ENCODE assay signal across 12 cellular contexts in the genomic region with DNA sequence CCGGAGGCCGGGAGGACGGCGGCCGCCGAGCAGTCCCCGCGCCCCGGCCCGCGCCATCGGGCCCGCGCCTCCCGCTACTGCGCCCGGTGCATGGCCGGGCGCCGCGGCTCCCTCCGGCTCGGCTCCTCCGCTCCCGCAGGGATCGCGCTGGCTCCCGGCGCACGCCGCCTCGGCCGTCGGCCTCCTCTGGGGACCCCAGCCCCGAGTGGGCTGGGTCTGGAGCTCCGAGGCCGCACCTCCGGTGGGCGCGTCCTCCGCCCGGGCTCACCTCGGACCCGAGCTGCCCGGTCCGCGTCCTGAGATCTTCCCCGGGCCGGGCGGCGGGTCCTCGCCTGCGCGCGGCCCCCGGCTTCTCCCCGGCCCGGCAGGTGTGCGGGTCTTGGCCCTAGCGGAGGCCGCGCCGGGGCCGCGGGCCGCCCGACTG. TPM values are rescaled to one million over a fixed set of nuclear protein-coding genes. Genes with fewer than 3 reads are reported as not detected.
DNase-seq lines count a peak whose midpoint lies in the region; ATAC-seq and TF ChIP-seq lines count a peak whose summit lies in the region.
"Had no signal": no experiment of that assay in that cellular context is flagged by ENCODE, and none has a peak within 500 bp of the region (broad histone marks: within the 10 kb centered on the region; RNA-seq: fewer than 3 reads in every experiment).

No MANE protein-coding gene starts in this region.

- H4K91ac ChIP-seq in trophoblast cell (ENCODE audit: low read depth, low read length), result no peak overlapping the region

- no peak overlapping the region for H3K14ac ChIP-seq in trophoblast cell (ENCODE audit: low read length)

- H3K27me3 ChIP-seq in HL-60 (ENCODE audit: insufficient read depth, poor library complexity, severe bottlenecking) (peaks cover 65% of the 10 kb centered on the region), trophoblast cell (ENCODE audit: insufficient read depth, low read length) (peaks cover 81% of the 10 kb centered on the region)

- ATAC-seq in HG03175 (IDR thresholded peaks at IDR 0.05; ENCODE audit: unreplicated experiment) (no peak), GM18519 (IDR thresholded peaks at IDR 0.05; ENCODE audit: low FRiP score, unreplicated experiment) (no peak), GM18873 (IDR thresholded peaks at IDR 0.05; ENCODE audit: low FRiP score, unreplicated experiment) (no peak)

- no peak overlapping the region for H2AFZ ChIP-seq in trophoblast cell (ENCODE audit: insufficient read depth, low read length, poor library complexity)

- H2AK5ac ChIP-seq in trophoblast cell (ENCODE audit: low read length), result no peak overlapping the region

- H3K9me3 Mint-ChIP-seq in activated T-helper 2 cell treated with anti-CD3 and anti-CD28 coated beads, Interferon-gamma antibody, Interleukin-2, Interleukin-4, amounts not matched to agents 10 μg/mL and 5 μg/mL and 100 μg/mL, durations not matched to agents 14 hours and 24 hours and 36 hours, result no peaks in the 10 kb centered on the region
- H3K9me3 Mint-ChIP-seq: naive B cell had no signal

- H3K27ac ChIP-seq in HL-60 (replicated peaks) (no peak overlapping the region), coronary artery (no peak overlapping the region), trophoblast cell (ENCODE audit: low read depth, low read length) (no peak overlapping the region)
- H3K27ac ChIP-seq: brain microvascular endothelial cell, SJSA1 had no signal

- H2BK5ac ChIP-seq in trophoblast cell (ENCODE audit: low read depth, low read length, poor library complexity), result no peak overlapping the region

- no peaks in the 10 kb centered on the region for H3K36me3 Mint-ChIP-seq in activated T-helper 2 cell treated with anti-CD3 and anti-CD28 coated beads, Interferon-gamma antibody, Interleukin-2, Interleukin-4, amounts not matched to agents 10 μg/mL and 5 μg/mL and 100 μg/mL, durations not matched to agents 14 hours and 24 hours and 36 hours (ENCODE audit: low read depth)
- H3K36me3 Mint-ChIP-seq: naive B cell had no signal

- H2BK120ac ChIP-seq in trophoblast cell (ENCODE audit: insufficient read depth, low read length, poor library complexity), result no peak overlapping the region

- no peak for TF ChIP-seq CTCF in HL-60 (IDR thresholded peaks at IDR 0.05; ENCODE audit: insufficient read depth, low read length)
- no peak for TF ChIP-seq CTCF in coronary artery (IDR thresholded peaks at IDR 0.05)

- peaks cover 18% of the 10 kb centered on the region for H3K4me1 Mint-ChIP-seq in activated T-helper 2 cell treated with anti-CD3 and anti-CD28 coated beads, Interferon-gamma antibody, Interleukin-2, Interleukin-4, amounts not matched to agents 10 μg/mL and 5 μg/mL and 100 μg/mL, durations not matched to agents 14 hours and 24 hours and 36 hours (ENCODE audit: low read depth)

- peaks cover 45% of the 10 kb centered on the region for H3K27me3 Mint-ChIP-seq in activated T-helper 2 cell treated with anti-CD3 and anti-CD28 coated beads, Interferon-gamma antibody, Interleukin-2, Interleukin-4, amounts not matched to agents 10 μg/mL and 5 μg/mL and 100 μg/mL, durations not matched to agents 14 hours and 24 hours and 36 hours (ENCODE audit: low read depth)

- no peak overlapping the region for H3K4me3 Mint-ChIP-seq in activated T-helper 2 cell treated with anti-CD3 and anti-CD28 coated beads, Interferon-gamma antibody, Interleukin-2, Interleukin-4, amounts not matched to agents 10 μg/mL and 5 μg/mL and 100 μg/mL, durations not matched to agents 14 hours and 24 hours and 36 hours (ENCODE audit: low read depth)

- no peaks in the 10 kb centered on the region for H3K79me2 ChIP-seq in trophoblast cell (ENCODE audit: control insufficient read depth, insufficient read depth, low read length, poor library complexity)

- no peak overlapping the region for H3K27ac Mint-ChIP-seq in activated T-helper 2 cell treated with anti-CD3 and anti-CD28 coated beads, Interferon-gamma antibody, Interleukin-2, Interleukin-4, amounts not matched to agents 10 μg/mL and 5 μg/mL and 100 μg/mL, durations not matched to agents 14 hours and 24 hours and 36 hours

- H3K9me3 ChIP-seq in trophoblast cell (ENCODE audit: insufficient read depth, low read depth, low read length), result peaks cover 17% of the 10 kb centered on the region
- H3K9me3 ChIP-seq: SJSA1 had no signal

- H4K12ac ChIP-seq in trophoblast cell (ENCODE audit: low read depth, low read length), result no peak overlapping the region

- H3K36me3 ChIP-seq in trophoblast cell (ENCODE audit: control insufficient read depth in 1 of 2, insufficient read depth in 2 of 2, low read length in 2 of 2), result no peaks in the 10 kb centered on the region
- H3K36me3 ChIP-seq: brain microvascular endothelial cell, SJSA1 had no signal

- H3K4me3 ChIP-seq in HL-60 (replicated peaks; ENCODE audit: insufficient read depth, low read length) (peak overlapping the region; percentile 10; the same call in 1 of the 2 replicates), coronary artery (peak overlapping the region; percentile 64), trophoblast cell (ENCODE audit: low read depth, low read length) (no peak overlapping the region)
- H3K4me3 ChIP-seq: SJSA1 had no signal

- H2BK12ac ChIP-seq in trophoblast cell (ENCODE audit: low read length), result no peak overlapping the region

- peak overlapping the region; percentile 64 for H3K4me2 ChIP-seq in trophoblast cell (ENCODE audit: low read length)

- intact Hi-C loops in activated T-helper 2 cell treated with anti-CD3 and anti-CD28 coated beads, Interferon-gamma antibody, Interleukin-2, Interleukin-4, amounts not matched to agents 10 μg/mL and 5 μg/mL and 100 μg/mL, durations not matched to agents 14 hours and 24 hours and 36 hours (cut with micrococcal nuclease), result no loop called here

- H3K4ac ChIP-seq in trophoblast cell (ENCODE audit: low read depth, low read length), result no peak overlapping the region

- peaks cover 9 to 19% of the 10 kb centered on the region in 2 experiments for H3K4me1 ChIP-seq in trophoblast cell (ENCODE audit: control insufficient read depth in 1 of 2, insufficient read depth in 2 of 2, low read length in 2 of 2)

- no CpG with 5 or more reads among the region's 67 CpGs for WGBS in trophoblast cell (ENCODE audit: extremely low coverage, insufficient coverage, insufficient read length)

- H3K18ac ChIP-seq in trophoblast cell (ENCODE audit: low read length), result no peak overlapping the region

- H3K79me1 ChIP-seq in trophoblast cell (ENCODE audit: low read length), result no peaks in the 10 kb centered on the region

- H3K23ac ChIP-seq in trophoblast cell (ENCODE audit: low read length), result no peak overlapping the region

- DNase-seq in GM03348 (ENCODE audit: low spot score), result peak; percentile 39
- no peak for DNase-seq in HL-60 (ENCODE audit: low read depth in 1 of 2, low spot score in 1 of 2)
- no peak for DNase-seq in coronary artery (ENCODE audit: low spot score)
- no peak for DNase-seq in trophoblast cell
- no peak for DNase-seq in activated T-helper 2 cell treated with anti-CD3 and anti-CD28 coated beads, Interferon-gamma antibody, Interleukin-2, Interleukin-4, amounts not matched to agents 10 μg/mL and 5 μg/mL and 100 μg/mL, durations not matched to agents 14 hours and 24 hours and 36 hours (ENCODE audit: low spot score)
- DNase-seq: brain microvascular endothelial cell, naive B cell, NCI-H1048 had no signal

- H4K8ac ChIP-seq in trophoblast cell (ENCODE audit: low read depth, low read length), result no peak overlapping the region

- H3K9ac ChIP-seq in trophoblast cell (ENCODE audit: low read length), result no peak overlapping the region

RNA-seq across cellular contexts. Expression of gene SHISA8, which starts 0.3 kb away (rescaled TPM):
- polyA plus RNA-seq in trophoblast cell (2013), result 0.31 and 0.43 TPM in 2 replicates
- 1.0 and 1.7 TPM in 2 replicates for total RNA-seq in activated T-helper 2 cell treated with anti-CD3 and anti-CD28 coated beads, Interferon-gamma antibody, Interleukin-2, Interleukin-4, amounts not matched to agents 10 μg/mL and 5 μg/mL and 100 μg/mL, durations not matched to agents 14 hours and 24 hours and 36 hours
- total RNA-seq: SJSA1 had no signal

RNA-seq across cellular contexts. Expression of gene TNFRSF13C, which starts 12.0 kb away (rescaled TPM):
- polyA plus RNA-seq in trophoblast cell (2013), result 0.36 and 0.38 TPM in 2 replicates
- 2.7 and 3.1 TPM in 2 replicates for total RNA-seq in activated T-helper 2 cell treated with anti-CD3 and anti-CD28 coated beads, Interferon-gamma antibody, Interleukin-2, Interleukin-4, amounts not matched to agents 10 μg/mL and 5 μg/mL and 100 μg/mL, durations not matched to agents 14 hours and 24 hours and 36 hours

RNA-seq across cellular contexts. Expression of gene CENPM, which starts 32.3 kb away (rescaled TPM):
- polyA plus RNA-seq in trophoblast cell (2013), result 17.4 and 17.7 TPM in 2 replicates
- 58.6 and 59.3 TPM in 2 replicates for total RNA-seq in activated T-helper 2 cell treated with anti-CD3 and anti-CD28 coated beads, Interferon-gamma antibody, Interleukin-2, Interleukin-4, amounts not matched to agents 10 μg/mL and 5 μg/mL and 100 μg/mL, durations not matched to agents 14 hours and 24 hours and 36 hours

RNA-seq across cellular contexts. Expression of gene SEPTIN3, which starts 54.6 kb away (rescaled TPM):
- polyA plus RNA-seq in trophoblast cell (2013), result 4.4 TPM in 2 replicates
- 7.1 and 8.5 TPM in 2 replicates for total RNA-seq in activated T-helper 2 cell treated with anti-CD3 and anti-CD28 coated beads, Interferon-gamma antibody, Interleukin-2, Interleukin-4, amounts not matched to agents 10 μg/mL and 5 μg/mL and 100 μg/mL, durations not matched to agents 14 hours and 24 hours and 36 hours
- total RNA-seq: SJSA1 had no signal
